In the genomic region with DNA sequence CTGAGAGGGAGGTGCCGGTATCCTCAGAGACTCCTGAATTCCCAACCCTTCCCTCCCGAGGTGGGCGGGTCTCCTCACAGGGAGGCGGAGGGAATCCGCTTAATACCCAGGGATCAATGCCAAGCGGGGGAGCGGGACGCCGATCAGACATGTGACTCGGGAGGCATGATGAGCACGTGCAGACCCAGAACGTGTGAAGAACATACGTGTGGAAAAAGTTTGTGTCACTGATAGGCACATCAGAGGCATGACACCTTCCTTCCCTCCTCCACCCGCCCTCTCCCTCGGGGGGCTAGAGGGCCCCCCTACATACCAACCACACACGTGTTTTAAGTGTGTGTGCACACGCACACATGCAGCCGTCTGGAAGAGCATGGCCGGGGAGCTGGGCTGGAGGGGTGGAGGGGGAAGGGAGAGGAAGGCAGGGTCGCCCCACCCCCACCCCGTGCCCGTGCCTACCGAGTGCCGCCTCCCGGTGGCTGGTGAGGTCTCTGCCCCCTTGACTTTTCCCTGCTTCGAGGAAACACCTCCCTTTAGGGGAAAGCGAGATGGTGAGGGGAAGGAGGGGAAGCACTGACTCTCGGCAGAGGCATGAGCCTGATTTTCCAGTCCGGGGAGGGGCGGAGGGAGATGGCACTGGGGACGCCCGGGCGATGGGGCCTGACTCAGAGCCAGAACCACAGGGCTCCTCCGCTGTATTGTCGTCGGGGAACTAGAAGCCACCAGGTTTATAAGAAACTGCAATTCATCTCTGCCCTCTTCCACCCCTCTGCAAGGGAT, we compare ENCODE assay signal across 9 cellular contexts. TPM values are rescaled to one million over a fixed set of nuclear protein-coding genes. Genes with fewer than 3 reads are reported as not detected.
DNase-seq lines count a peak whose midpoint lies in the region; ATAC-seq, FAIRE-seq and TF ChIP-seq lines count a peak whose summit lies in the region.
"Had no signal": no experiment of that assay in that cellular context is flagged by ENCODE, and none has a peak within 500 bp of the region (broad histone marks: within the 10 kb centered on the region; RNA-seq: fewer than 3 reads in every experiment).

No MANE protein-coding gene starts in this region.

- DNase-seq in GM12891 (ENCODE audit: insufficient read length, low spot score) (peak; percentile 52), LoVo (ENCODE audit: low spot score) (peak; percentile 16), RWPE1 (ENCODE audit: low spot score) (no peak), cerebellar cortex (ENCODE audit: low spot score) (no peak)
- peak in 2 of 3 experiments; percentile 91 to 92 for DNase-seq in activated CD8-positive, alpha-beta memory T cell treated with anti-CD3 and anti-CD28 coated beads for 48 hours (ENCODE audit: low read depth in 2 of 3, low spot score in 2 of 3)
- DNase-seq in stimulated activated CD8-positive, alpha-beta memory T cell treated with anti-CD3 and anti-CD28 coated beads, Interleukin-4, amount 100 ng/mL, for 4 hours (ENCODE audit: low read depth in 2 of 2, low spot score in 1 of 2): peak; percentile 91 to 96

- H3K9me3 ChIP-seq in iPS-15b (ENCODE audit: control insufficient read depth, insufficient read depth, low read length): no peaks in the 10 kb centered on the region

- peak; percentile 62 for FAIRE-seq in GM12891 (lab: Jason Lieb, UNC)
- FAIRE-seq: islet of Langerhans had no signal

- TF ChIP-seq CTCF in RWPE1 (conservative IDR thresholded peaks at IDR 0.05; ENCODE audit: low read depth): no peak

- ATAC-seq in GM19035 (IDR thresholded peaks at IDR 0.05; ENCODE audit: unreplicated experiment): no peak

- H3K4me3 ChIP-seq in iPS-15b (ENCODE audit: low read depth, low read length): peak overlapping the region; percentile 27

- POLR2A ChIA-PET in RWPE1 (lab: Yijun Ruan, JAX; ENCODE audit: low non-redundant PET): no interaction called here

- H3K27ac ChIP-seq in RWPE1: no peak overlapping the region

- H3K36me3 ChIP-seq in iPS-15b (ENCODE audit: control insufficient read depth, insufficient read depth, low read length): no peaks in the 10 kb centered on the region

- no peak overlapping the region for H3K9ac ChIP-seq in iPS-15b (ENCODE audit: low read depth, low read length)

- CTCF ChIA-PET in RWPE1 (lab: Yijun Ruan, JAX): no interaction called here

- TF ChIP-seq POLR2A in GM12891 (IDR thresholded peaks at IDR 0.05; ENCODE audit: low read depth, low read length): no peak

- H3K27me3 ChIP-seq in iPS-15b (ENCODE audit: control insufficient read depth, insufficient read depth, low read length): peaks cover 54% of the 10 kb centered on the region

- H3K4me1 ChIP-seq in iPS-15b (ENCODE audit: control insufficient read depth, insufficient read depth, low read length): peaks cover 2% of the 10 kb centered on the region

TF ChIP-seq in GM12891, 5 proteins besides CTCF, POLR2A, EP300 and RAD21:
- TF ChIP-seq POLR2AphosphoS5 (IDR thresholded peaks at IDR 0.05; ENCODE audit: low read depth, low read length) (no peak), TAF1 (IDR thresholded peaks at IDR 0.05; ENCODE audit: low read depth, low read length) (no peak), SPI1 (IDR thresholded peaks at IDR 0.05; ENCODE audit: low read depth, low read length) (no peak), PAX5 (IDR thresholded peaks at IDR 0.05; ENCODE audit: insufficient read depth, low read length, severe bottlenecking) (no peak), POU2F2 (IDR thresholded peaks at IDR 0.05; ENCODE audit: low read depth, low read length) (no peak)

RNA-seq across cellular contexts. Expression of gene TBX21, which starts 12.1 kb away (rescaled TPM):
- polyA plus RNA-seq in GM12891 (2012; ENCODE audit: low read depth, missing spikeins): 0.04 TPM

RNA-seq across cellular contexts. Expression of gene TBKBP1, which starts 27.0 kb away (rescaled TPM):
- polyA plus RNA-seq in GM12891 (2012; ENCODE audit: low read depth, missing spikeins): 0.73 TPM

Comparison
In these comparisons a context has a peak if more than half of its experiments do, and no peak if none do; other contexts are left out.
1. DNase-seq: peak in GM12891 (single experiment), LoVo (single experiment), activated CD8-positive, alpha-beta memory T cell treated with anti-CD3 and anti-CD28 coated beads for 48 hours (2 of 3) and stimulated activated CD8-positive, alpha-beta memory T cell treated with anti-CD3 and anti-CD28 coated beads, Interleukin-4, amount 100 ng/mL, for 4 hours (2 of 2); none in RWPE1 (single experiment) and cerebellar cortex (single experiment).